In genomic region chr12:120468846-120469449, GRCh38 we compare ENCODE assay signal across 8 cellular contexts. TPM values are rescaled to one million over a fixed set of nuclear protein-coding genes. Genes with fewer than 3 reads are reported as not detected.
A peak's percentile ranks its signal among the peaks of the same experiment; 100 is the strongest.
DNase-seq lines count a peak whose midpoint lies in the region; ATAC-seq and TF ChIP-seq lines count a peak whose summit lies in the region.

No MANE protein-coding gene starts in this region.

- peak; percentile 50 for ATAC-seq in CD8-positive, alpha-beta T cell
- ATAC-seq in GM19455 (IDR thresholded peaks at IDR 0.05; ENCODE audit: unreplicated experiment): peak; percentile 30
- ATAC-seq in activated CD8-positive, alpha-beta T cell treated with anti-CD3 and anti-CD28 coated beads, Interleukin-2, amount 10 ng/mL, durations not matched to agents 7 days and 5 days: peak; percentile 32
- peak; percentile 38 to 57 (median 48) for ATAC-seq in natural killer cell

- WGBS in esophagus muscularis mucosa: 1% methylated on average over 27 of the region's 57 CpGs

- no peaks in the 10 kb centered on the region for H3K27me3 Mint-ChIP-seq in CD8-positive, alpha-beta T cell (ENCODE audit: low read depth)
- H3K27me3 Mint-ChIP-seq in activated CD8-positive, alpha-beta T cell treated with anti-CD3 and anti-CD28 coated beads, Interleukin-2, amount 10 ng/mL, durations not matched to agents 7 days and 5 days (ENCODE audit: low read depth): no peaks in the 10 kb centered on the region
- H3K27me3 Mint-ChIP-seq in natural killer cell (ENCODE audit: low read depth in 2 of 2): no peaks in the 10 kb centered on the region
- H3K27me3 Mint-ChIP-seq in type B pancreatic cell: no peaks in the 10 kb centered on the region

- H3K36me3 Mint-ChIP-seq in CD8-positive, alpha-beta T cell: peaks cover 34% of the 10 kb centered on the region
- H3K36me3 Mint-ChIP-seq in activated CD8-positive, alpha-beta T cell treated with anti-CD3 and anti-CD28 coated beads, Interleukin-2, amount 10 ng/mL, durations not matched to agents 7 days and 5 days (ENCODE audit: low read depth): peaks cover 37% of the 10 kb centered on the region
- H3K36me3 Mint-ChIP-seq in natural killer cell (peaks cover 14% of the 10 kb centered on the region), type B pancreatic cell (peaks cover 17% of the 10 kb centered on the region)

- peak overlapping the region; percentile 86 for H3K4me3 Mint-ChIP-seq in CD8-positive, alpha-beta T cell
- peak overlapping the region; percentile 96 for H3K4me3 Mint-ChIP-seq in activated CD8-positive, alpha-beta T cell treated with anti-CD3 and anti-CD28 coated beads, Interleukin-2, amount 10 ng/mL, durations not matched to agents 7 days and 5 days
- peak overlapping the region; percentile 95 for H3K4me3 Mint-ChIP-seq in natural killer cell
- H3K4me3 Mint-ChIP-seq in type B pancreatic cell: peak overlapping the region; percentile 97

- CTCF ChIA-PET in CD8-positive, alpha-beta T cell (lab: Charles Lee): interaction anchor here (0.6 to 4.7 kb wide), 12 partner anchors 9 to 486 kb away, joined by 3 to 30 read pairs (median 3); partner anchors contain the start of gene DYNLL1
- CTCF ChIA-PET in activated CD8-positive, alpha-beta T cell treated with anti-CD3 and anti-CD28 coated beads, Interleukin-2, amount 10 ng/mL, durations not matched to agents 7 days and 5 days (lab: Charles Lee): interaction anchor here (0.9 to 4.7 kb wide), 30 partner anchors 8 to 503 kb away, joined by 3 to 27 read pairs (median 5); partner anchors contain the start of genes COQ5, COX6A1, DYNLL1 and POP5

- no peak for TF ChIP-seq POLR2A in esophagus muscularis mucosa (IDR thresholded peaks at IDR 0.05; ENCODE audit: low read depth)

- H3K4me3 ChIP-seq in CD8-positive, alpha-beta T cell (ENCODE audit: low read depth, low read length): peak overlapping the region; percentile 89
- H3K4me3 ChIP-seq in esophagus muscularis mucosa: peak overlapping the region; percentile 90 to 97 (median 92)

- peak overlapping the region; percentile 70 for H3K27ac ChIP-seq in CD8-positive, alpha-beta T cell (ENCODE audit: low read depth, low read length)
- peak overlapping the region; percentile 94 to 97 (median 96) for H3K27ac ChIP-seq in esophagus muscularis mucosa (replicated peaks in 1 of 4)

- H3K4me1 Mint-ChIP-seq in CD8-positive, alpha-beta T cell (ENCODE audit: low read depth): peaks cover 42% of the 10 kb centered on the region
- H3K4me1 Mint-ChIP-seq in activated CD8-positive, alpha-beta T cell treated with anti-CD3 and anti-CD28 coated beads, Interleukin-2, amount 10 ng/mL, durations not matched to agents 7 days and 5 days (ENCODE audit: low read depth): peaks cover 40% of the 10 kb centered on the region
- H3K4me1 Mint-ChIP-seq in natural killer cell (peaks cover 71 to 76% of the 10 kb centered on the region in 2 donors), type B pancreatic cell (ENCODE audit: unreplicated experiment) (peaks cover 35% of the 10 kb centered on the region)

- POLR2A ChIA-PET in CD8-positive, alpha-beta T cell (lab: Charles Lee): interaction anchor here (0.7 to 3.4 kb wide), 10 partner anchors 10 to 178 kb away, joined by 3 to 11 read pairs (median 4); partner anchors contain the start of genes COX6A1, DYNLL1 and RNU4-2
- POLR2A ChIA-PET in activated CD8-positive, alpha-beta T cell treated with anti-CD3 and anti-CD28 coated beads, Interleukin-2, amount 10 ng/mL, durations not matched to agents 7 days and 5 days (lab: Charles Lee): interaction anchor here (0.6 to 4.0 kb wide), 13 partner anchors 10 to 267 kb away, joined by 3 to 27 read pairs (median 4); partner anchors contain the start of genes COQ5, COX6A1, DYNLL1 and PLA2G1B

- intact Hi-C loops in CD8-positive, alpha-beta T cell (cut with DNase I, micrococcal nuclease): loop anchor here (1.0 to 2.0 kb wide), 9 partner anchors 22 to 217 kb away; partner anchors contain the start of genes GATC (in 2 of the 2), TRIAP1 (in 2 of the 2), COQ5 (in 1 of the 2) and COX6A1 (in 1 of the 2)
- intact Hi-C loops in esophagus muscularis mucosa (cut with DNase I): no loop called here
- intact Hi-C loops in natural killer cell (cut with micrococcal nuclease): loop anchor here (1.0 kb wide), 2 partner anchors 12 to 27 kb away; partner anchors contain the start of gene DYNLL1

- DNase-seq in CD8-positive, alpha-beta T cell: peak in 5 of 7 experiments; percentile 26 to 61 (median 43)
- peak; percentile 13 for DNase-seq in HPDE6-E6E7 (ENCODE audit: extremely low spot score)
- peak; percentile 66 for DNase-seq in activated CD8-positive, alpha-beta T cell treated with anti-CD3 and anti-CD28 coated beads, Interleukin-2, amount 10 ng/mL, durations not matched to agents 7 days and 5 days
- no peak for DNase-seq in esophagus muscularis mucosa (ENCODE audit: extremely low spot score)
- peak; percentile 37 for DNase-seq in natural killer cell
- DNase-seq in type B pancreatic cell (ENCODE audit: extremely low spot score, unreplicated experiment): peak; percentile 69
- no peak for DNase-seq in AG08395 (ENCODE audit: low spot score)

- no peaks in the 10 kb centered on the region for H3K9me3 Mint-ChIP-seq in CD8-positive, alpha-beta T cell
- H3K9me3 Mint-ChIP-seq in activated CD8-positive, alpha-beta T cell treated with anti-CD3 and anti-CD28 coated beads, Interleukin-2, amount 10 ng/mL, durations not matched to agents 7 days and 5 days (ENCODE audit: insufficient read depth): no peaks in the 10 kb centered on the region
- H3K9me3 Mint-ChIP-seq in natural killer cell: no peaks in the 10 kb centered on the region
- H3K9me3 Mint-ChIP-seq in type B pancreatic cell: no peaks in the 10 kb centered on the region

- TF ChIP-seq EP300 in esophagus muscularis mucosa (IDR thresholded peaks at IDR 0.05): no peak

- H3K9me3 ChIP-seq in CD8-positive, alpha-beta T cell (ENCODE audit: low read length): no peaks in the 10 kb centered on the region
- H3K9me3 ChIP-seq in esophagus muscularis mucosa: no peaks in the 10 kb centered on the region

- peaks cover 26% of the 10 kb centered on the region for H3K4me1 ChIP-seq in CD8-positive, alpha-beta T cell (ENCODE audit: insufficient read depth, low read length)
- peaks cover 27 to 51% (median 44%) of the 10 kb centered on the region in 4 donors for H3K4me1 ChIP-seq in esophagus muscularis mucosa

- no peak for TF ChIP-seq CTCF in CD8-positive, alpha-beta T cell (IDR thresholded peaks at IDR 0.05)
- TF ChIP-seq CTCF in esophagus muscularis mucosa (IDR thresholded peaks at IDR 0.05) (no peak), natural killer cell (IDR thresholded peaks at IDR 0.05) (no peak), type B pancreatic cell (conservative IDR thresholded peaks at IDR 0.05) (no peak)

- H3K27ac Mint-ChIP-seq in CD8-positive, alpha-beta T cell: peak overlapping the region; percentile 91
- H3K27ac Mint-ChIP-seq in activated CD8-positive, alpha-beta T cell treated with anti-CD3 and anti-CD28 coated beads, Interleukin-2, amount 10 ng/mL, durations not matched to agents 7 days and 5 days: peak overlapping the region; percentile 87
- H3K27ac Mint-ChIP-seq in natural killer cell (peak overlapping the region; percentile 91 to 97), type B pancreatic cell (peak overlapping the region; percentile 87)

- H3K27me3 ChIP-seq in CD8-positive, alpha-beta T cell (ENCODE audit: insufficient read depth, low read length): no peaks in the 10 kb centered on the region
- no peaks in the 10 kb centered on the region for H3K27me3 ChIP-seq in esophagus muscularis mucosa

- H3K36me3 ChIP-seq in CD8-positive, alpha-beta T cell (ENCODE audit: insufficient read depth, low read length): peaks cover 20% of the 10 kb centered on the region
- H3K36me3 ChIP-seq in esophagus muscularis mucosa: peaks cover 2 to 37% (median 26%) of the 10 kb centered on the region in 4 donors

RNA-seq across cellular contexts. Expression of gene SRSF9, which starts 0.6 kb away (rescaled TPM):
- 100 to 1,000 TPM; 137 to 139 TPM for total RNA-seq in CD8-positive, alpha-beta T cell
- 100 to 1,000 TPM; 199 to 219 TPM for total RNA-seq in activated CD8-positive, alpha-beta T cell treated with anti-CD3 and anti-CD28 coated beads, Interleukin-2, amount 10 ng/mL, durations not matched to agents 7 days and 5 days
- total RNA-seq in esophagus muscularis mucosa (10 to 100 TPM; 52.7 to 60.2 (median 54.7) TPM), natural killer cell (100 to 1,000 TPM; 175 to 191 (median 179) TPM), type B pancreatic cell (ENCODE audit: low replicate concordance) (226 and 248 TPM in 2 replicates)

RNA-seq across cellular contexts. Expression of gene GATC, which starts 22.7 kb away (rescaled TPM):
- 10 to 100 TPM; 16.6 to 17.3 TPM for total RNA-seq in CD8-positive, alpha-beta T cell
- total RNA-seq in activated CD8-positive, alpha-beta T cell treated with anti-CD3 and anti-CD28 coated beads, Interleukin-2, amount 10 ng/mL, durations not matched to agents 7 days and 5 days: 10 to 100 TPM; 25.4 to 31.9 TPM
- total RNA-seq in esophagus muscularis mucosa: 10 to 100 TPM; 18.5 to 24.0 (median 20.2) TPM
- 10 to 100 TPM; 16.5 to 22.8 (median 20.5) TPM for total RNA-seq in natural killer cell
- total RNA-seq in type B pancreatic cell (ENCODE audit: low replicate concordance): 27.7 and 33.9 TPM in 2 replicates

RNA-seq across cellular contexts. Expression of gene TRIAP1, which starts 22.8 kb away (rescaled TPM):
- 10 to 100 TPM; 35.8 to 36.0 TPM for total RNA-seq in CD8-positive, alpha-beta T cell
- 10 to 100 TPM; 36.2 to 40.9 TPM for total RNA-seq in activated CD8-positive, alpha-beta T cell treated with anti-CD3 and anti-CD28 coated beads, Interleukin-2, amount 10 ng/mL, durations not matched to agents 7 days and 5 days
- total RNA-seq in esophagus muscularis mucosa (10 to 100 TPM in 3 of 4 donors, 1 to 10 TPM in 1; 9.8 to 17.7 (median 10.7) TPM), natural killer cell (10 to 100 TPM; 21.3 to 25.8 (median 24.2) TPM), type B pancreatic cell (ENCODE audit: low replicate concordance) (46.6 and 65.2 TPM in 2 replicates)

RNA-seq across cellular contexts. Expression of gene DYNLL1, which starts 27.0 kb away (rescaled TPM):
- 10 to 100 TPM; 25.9 to 26.1 TPM for total RNA-seq in CD8-positive, alpha-beta T cell
- total RNA-seq in activated CD8-positive, alpha-beta T cell treated with anti-CD3 and anti-CD28 coated beads, Interleukin-2, amount 10 ng/mL, durations not matched to agents 7 days and 5 days: 100 to 1,000 TPM; 273 to 275 TPM
- total RNA-seq in esophagus muscularis mucosa (100 to 1,000 TPM; 229 to 289 (median 269) TPM), natural killer cell (100 to 1,000 TPM in 1 of 3 donors, 10 to 100 TPM in 2; 69.7 to 110 (median 77.2) TPM), type B pancreatic cell (ENCODE audit: low replicate concordance) (403 and 451 TPM in 2 replicates)

RNA-seq across cellular contexts. Expression of gene COX6A1, which starts 31.0 kb away (rescaled TPM):
- 100 to 1,000 TPM; 118 to 124 TPM for total RNA-seq in CD8-positive, alpha-beta T cell
- total RNA-seq in activated CD8-positive, alpha-beta T cell treated with anti-CD3 and anti-CD28 coated beads, Interleukin-2, amount 10 ng/mL, durations not matched to agents 7 days and 5 days: 100 to 1,000 TPM; 337 to 351 TPM
- total RNA-seq in esophagus muscularis mucosa (100 to 1,000 TPM; 499 to 689 (median 548) TPM), natural killer cell (100 to 1,000 TPM; 152 to 189 (median 163) TPM), type B pancreatic cell (ENCODE audit: low replicate concordance) (400 and 501 TPM in 2 replicates)

Comparison
In these comparisons a context has a peak if more than half of its experiments do, and no peak if none do; other contexts are left out.
1. DNase-seq: peak in CD8-positive, alpha-beta T cell (5 of 7), HPDE6-E6E7 (single experiment), activated CD8-positive, alpha-beta T cell treated with anti-CD3 and anti-CD28 coated beads, Interleukin-2, amount 10 ng/mL, durations not matched to agents 7 days and 5 days (single experiment), natural killer cell (single experiment) and type B pancreatic cell (single experiment); none in esophagus muscularis mucosa (single experiment) and AG08395 (single experiment).
2. Peak in every context shown above with its lines, with median percentiles within 50 percentile points of each other: ATAC-seq, H3K27ac Mint-ChIP-seq and H3K4me3 Mint-ChIP-seq.